Comparison of ENCODE assay signal across 2 cellular contexts in the genomic region with DNA sequence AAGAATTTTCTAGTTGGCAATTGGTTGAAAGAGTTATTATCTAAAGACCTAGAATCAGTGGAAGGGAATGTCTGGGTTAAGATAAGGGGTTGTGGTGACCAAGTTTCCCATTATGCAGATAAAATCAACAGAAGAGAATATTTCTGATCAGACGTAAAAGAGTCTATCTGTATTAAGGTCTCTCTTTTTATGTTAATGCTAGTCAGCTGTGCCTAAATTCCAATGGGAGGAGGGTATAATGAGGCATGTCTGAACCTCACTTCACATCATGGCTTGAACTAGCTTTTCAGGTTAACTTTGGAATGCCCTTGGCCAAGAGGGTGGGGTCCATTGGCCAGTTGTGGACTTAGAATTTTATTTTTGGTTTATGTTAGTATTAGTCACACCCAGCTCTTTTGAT.
TF ChIP-seq lines count a peak whose summit lies in the region.

No MANE protein-coding gene starts in this region.

TF ChIP-seq in HCT116, 20 proteins besides CTCF, POLR2A, EP300 and RAD21:
- no peak for TF ChIP-seq SP1 (IDR thresholded peaks at IDR 0.05; ENCODE audit: low read depth)
- TF ChIP-seq EGR1 (IDR thresholded peaks at IDR 0.05; ENCODE audit: low read depth), result no peak
- no peak for TF ChIP-seq TCF7L2 (IDR thresholded peaks at IDR 0.05; ENCODE audit: borderline replicate concordance, extremely low read depth, insufficient read depth, insufficient read length)
- TF ChIP-seq ZNF274 (IDR thresholded peaks at IDR 0.05; ENCODE audit: low read depth, low read length), result no peak
- no peak for TF ChIP-seq CEBPB (IDR thresholded peaks at IDR 0.05; ENCODE audit: low read depth)
- no peak for TF ChIP-seq POLR2AphosphoS5 (IDR thresholded peaks at IDR 0.05; ENCODE audit: low read depth, low read length)
- TF ChIP-seq EZH2phosphoT487 (IDR thresholded peaks at IDR 0.05; ENCODE audit: borderline replicate concordance), result no peak
- TF ChIP-seq, protein P1, sequence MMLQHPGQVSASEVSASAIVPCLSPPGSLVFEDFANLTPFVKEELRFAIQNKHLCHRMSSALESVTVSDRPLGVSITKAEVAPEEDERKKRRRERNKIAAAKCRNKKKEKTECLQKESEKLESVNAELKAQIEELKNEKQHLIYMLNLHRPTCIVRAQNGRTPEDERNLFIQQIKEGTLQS (IDR thresholded peaks at IDR 0.05), result no peak
- no peak for TF ChIP-seq SIN3A (IDR thresholded peaks at IDR 0.05; ENCODE audit: low read depth)
- TF ChIP-seq, protein P2, sequence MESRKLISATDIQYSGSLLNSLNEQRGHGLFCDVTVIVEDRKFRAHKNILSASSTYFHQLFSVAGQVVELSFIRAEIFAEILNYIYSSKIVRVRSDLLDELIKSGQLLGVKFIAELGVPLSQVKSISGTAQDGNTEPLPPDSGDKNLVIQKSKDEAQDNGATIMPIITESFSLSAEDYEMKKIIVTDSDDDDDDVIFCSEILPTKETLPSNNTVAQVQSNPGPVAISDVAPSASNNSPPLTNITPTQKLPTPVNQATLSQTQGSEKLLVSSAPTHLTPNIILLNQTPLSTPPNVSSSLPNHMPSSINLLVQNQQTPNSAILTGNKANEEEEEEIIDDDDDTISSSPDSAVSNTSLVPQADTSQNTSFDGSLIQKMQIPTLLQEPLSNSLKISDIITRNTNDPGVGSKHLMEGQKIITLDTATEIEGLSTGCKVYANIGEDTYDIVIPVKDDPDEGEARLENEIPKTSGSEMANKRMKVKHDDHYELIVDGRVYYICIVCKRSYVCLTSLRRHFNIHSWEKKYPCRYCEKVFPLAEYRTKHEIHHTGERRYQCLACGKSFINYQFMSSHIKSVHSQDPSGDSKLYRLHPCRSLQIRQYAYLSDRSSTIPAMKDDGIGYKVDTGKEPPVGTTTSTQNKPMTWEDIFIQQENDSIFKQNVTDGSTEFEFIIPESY (IDR thresholded peaks at IDR 0.05; ENCODE audit: extremely low read depth, insufficient replicate concordance, low read length), result no peak
- no peak for TF ChIP-seq YY1 (IDR thresholded peaks at IDR 0.05; ENCODE audit: extremely low read depth, insufficient replicate concordance, low read depth, low read length)
- TF ChIP-seq, protein P3, sequence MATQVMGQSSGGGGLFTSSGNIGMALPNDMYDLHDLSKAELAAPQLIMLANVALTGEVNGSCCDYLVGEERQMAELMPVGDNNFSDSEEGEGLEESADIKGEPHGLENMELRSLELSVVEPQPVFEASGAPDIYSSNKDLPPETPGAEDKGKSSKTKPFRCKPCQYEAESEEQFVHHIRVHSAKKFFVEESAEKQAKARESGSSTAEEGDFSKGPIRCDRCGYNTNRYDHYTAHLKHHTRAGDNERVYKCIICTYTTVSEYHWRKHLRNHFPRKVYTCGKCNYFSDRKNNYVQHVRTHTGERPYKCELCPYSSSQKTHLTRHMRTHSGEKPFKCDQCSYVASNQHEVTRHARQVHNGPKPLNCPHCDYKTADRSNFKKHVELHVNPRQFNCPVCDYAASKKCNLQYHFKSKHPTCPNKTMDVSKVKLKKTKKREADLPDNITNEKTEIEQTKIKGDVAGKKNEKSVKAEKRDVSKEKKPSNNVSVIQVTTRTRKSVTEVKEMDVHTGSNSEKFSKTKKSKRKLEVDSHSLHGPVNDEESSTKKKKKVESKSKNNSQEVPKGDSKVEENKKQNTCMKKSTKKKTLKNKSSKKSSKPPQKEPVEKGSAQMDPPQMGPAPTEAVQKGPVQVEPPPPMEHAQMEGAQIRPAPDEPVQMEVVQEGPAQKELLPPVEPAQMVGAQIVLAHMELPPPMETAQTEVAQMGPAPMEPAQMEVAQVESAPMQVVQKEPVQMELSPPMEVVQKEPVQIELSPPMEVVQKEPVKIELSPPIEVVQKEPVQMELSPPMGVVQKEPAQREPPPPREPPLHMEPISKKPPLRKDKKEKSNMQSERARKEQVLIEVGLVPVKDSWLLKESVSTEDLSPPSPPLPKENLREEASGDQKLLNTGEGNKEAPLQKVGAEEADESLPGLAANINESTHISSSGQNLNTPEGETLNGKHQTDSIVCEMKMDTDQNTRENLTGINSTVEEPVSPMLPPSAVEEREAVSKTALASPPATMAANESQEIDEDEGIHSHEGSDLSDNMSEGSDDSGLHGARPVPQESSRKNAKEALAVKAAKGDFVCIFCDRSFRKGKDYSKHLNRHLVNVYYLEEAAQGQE (IDR thresholded peaks at IDR 0.05; ENCODE audit: low read depth), result no peak
- TF ChIP-seq ZFX (IDR thresholded peaks at IDR 0.05), result no peak
- TF ChIP-seq SRF (IDR thresholded peaks at IDR 0.05; ENCODE audit: low read depth), result no peak
- no peak for TF ChIP-seq FOSL1 (IDR thresholded peaks at IDR 0.05; ENCODE audit: low read depth)
- TF ChIP-seq CBX3 (IDR thresholded peaks at IDR 0.05; ENCODE audit: low read depth), result no peak
- TF ChIP-seq JUND (IDR thresholded peaks at IDR 0.05), result no peak

TF ChIP-seq in SK-N-SH, 30 proteins besides CTCF, POLR2A, EP300 and RAD21:
- TF ChIP-seq CHD2 (IDR thresholded peaks at IDR 0.05; ENCODE audit: low read length, partially characterized antibody), result no peak
- TF ChIP-seq MEF2A (IDR thresholded peaks at IDR 0.05; ENCODE audit: borderline replicate concordance, low read depth), result no peak
- no peak for TF ChIP-seq SMC3 (IDR thresholded peaks at IDR 0.05; ENCODE audit: low read depth, low read length)
- TF ChIP-seq, protein P4, sequence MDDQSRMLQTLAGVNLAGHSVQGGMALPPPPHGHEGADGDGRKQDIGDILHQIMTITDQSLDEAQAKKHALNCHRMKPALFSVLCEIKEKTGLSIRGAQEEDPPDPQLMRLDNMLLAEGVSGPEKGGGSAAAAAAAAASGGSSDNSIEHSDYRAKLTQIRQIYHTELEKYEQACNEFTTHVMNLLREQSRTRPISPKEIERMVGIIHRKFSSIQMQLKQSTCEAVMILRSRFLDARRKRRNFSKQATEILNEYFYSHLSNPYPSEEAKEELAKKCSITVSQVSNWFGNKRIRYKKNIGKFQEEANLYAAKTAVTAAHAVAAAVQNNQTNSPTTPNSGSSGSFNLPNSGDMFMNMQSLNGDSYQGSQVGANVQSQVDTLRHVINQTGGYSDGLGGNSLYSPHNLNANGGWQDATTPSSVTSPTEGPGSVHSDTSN (IDR thresholded peaks at IDR 0.05), result no peak
- TF ChIP-seq, protein P3 (IDR thresholded peaks at IDR 0.05; ENCODE audit: low read depth, low read length), result no peak
- TF ChIP-seq, protein P2 (IDR thresholded peaks at IDR 0.05; ENCODE audit: borderline replicate concordance, low read depth), result no peak
